Comparison of ENCODE assay signal across 8 cellular contexts in the genomic region with DNA sequence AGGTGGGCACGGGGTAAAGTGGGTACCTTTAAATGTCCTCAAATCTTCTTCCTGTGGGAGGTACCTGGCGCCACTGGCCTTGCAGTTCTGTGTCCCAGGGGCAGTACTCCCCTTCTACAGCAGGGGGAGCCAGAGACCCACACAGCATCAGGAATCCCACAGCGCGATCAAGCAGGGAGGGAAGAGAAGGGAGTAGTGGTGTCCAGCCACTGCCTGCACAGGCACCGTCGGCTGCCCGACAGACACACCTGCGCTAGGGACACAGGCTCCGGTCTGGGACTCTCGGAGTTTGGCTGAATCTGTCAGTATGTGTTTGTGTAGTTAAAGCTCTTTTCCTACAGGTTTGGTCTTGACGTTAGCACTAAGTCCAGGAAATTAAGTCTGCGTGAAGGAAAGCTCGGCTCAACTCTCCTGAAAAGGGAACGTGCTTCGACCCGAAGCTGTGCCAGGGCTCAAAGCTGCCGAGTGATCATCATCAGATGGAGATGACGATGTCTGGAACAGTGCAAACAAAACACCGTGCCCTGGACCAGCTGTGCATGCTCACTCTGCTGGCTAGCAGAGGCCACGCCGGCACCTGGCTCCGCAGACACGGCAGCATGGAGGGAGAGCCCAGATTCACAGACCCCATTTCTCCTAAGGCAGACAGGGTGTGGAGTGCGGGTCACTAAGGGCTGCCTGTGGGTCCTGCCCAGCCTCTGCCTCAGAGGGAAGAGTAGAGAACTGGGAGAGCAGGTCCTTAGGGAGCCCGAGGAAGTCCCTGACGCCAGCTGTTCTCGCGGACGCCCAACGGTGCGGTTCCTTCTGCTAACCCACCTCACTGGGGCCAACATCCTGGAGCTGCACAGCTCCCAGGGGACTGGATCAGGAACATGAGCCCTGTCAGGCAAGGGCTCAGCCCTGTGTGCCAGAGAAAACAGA. TPM values are rescaled to one million over a fixed set of nuclear protein-coding genes. Genes with fewer than 3 reads are reported as not detected.
DNase-seq lines count a peak whose midpoint lies in the region; ATAC-seq and TF ChIP-seq lines count a peak whose summit lies in the region.

No MANE protein-coding gene starts in this region.

- intact Hi-C loops in activated CD4-positive, alpha-beta T cell treated with anti-CD3 and anti-CD28 coated beads for 36 hours (cut with DNase I, micrococcal nuclease), result loop anchor here (1.0 kb wide), 2 partner anchors 194 to 246 kb away; partner anchors contain the start of gene MICAL3 (in 2 of the 2)
- intact Hi-C loops in left colon (cut with DNase I, micrococcal nuclease), result loop anchor here in 1 of 2 donors (2.0 to 10.0 kb wide), 2 partner anchors 64 to 244 kb away; no protein-coding TSS in a partner anchor

- no peak overlapping the region for H3K4me3 ChIP-seq in choroid plexus epithelial cell (ENCODE audit: low read depth, low read length)

- ATAC-seq in HG02610 (IDR thresholded peaks at IDR 0.05; ENCODE audit: unreplicated experiment) (peak; percentile 73), left colon (peak; percentile 71), HG02763 (IDR thresholded peaks at IDR 0.05; ENCODE audit: unreplicated experiment) (no peak)
- peak; percentile 98 for ATAC-seq in activated CD4-positive, alpha-beta T cell treated with anti-CD3 and anti-CD28 coated beads for 36 hours

- H3K27me3 Mint-ChIP-seq in activated CD4-positive, alpha-beta T cell treated with anti-CD3 and anti-CD28 coated beads for 36 hours, result no peaks in the 10 kb centered on the region

- CTCF ChIA-PET in activated CD4-positive, alpha-beta T cell treated with anti-CD3 and anti-CD28 coated beads for 36 hours (lab: Charles Lee), result interaction anchor here (0.6 to 8.0 kb wide), 18 partner anchors 15 to 258 kb away, joined by 3 to 124 read pairs (median 4); partner anchors contain the start of genes MICAL3 and PEX26

- TF ChIP-seq CTCF in choroid plexus epithelial cell (conservative IDR thresholded peaks at IDR 0.05; ENCODE audit: low read depth, low read length), result peak; percentile 100

- POLR2A ChIA-PET in activated CD4-positive, alpha-beta T cell treated with anti-CD3 and anti-CD28 coated beads for 36 hours (lab: Charles Lee), result no interaction called here

- no peaks in the 10 kb centered on the region for H3K9me3 Mint-ChIP-seq in activated CD4-positive, alpha-beta T cell treated with anti-CD3 and anti-CD28 coated beads for 36 hours (ENCODE audit: low read depth)

- DNase-seq in D341Med (ENCODE audit: low spot score) (peak; percentile 90), NCI-H345 (lab: John Stamatoyannopoulos, UW) (peak; percentile 67), choroid plexus epithelial cell (ENCODE audit: low read depth) (peak; percentile 88), left colon (peak; percentile 79 to 88)
- DNase-seq in activated CD4-positive, alpha-beta T cell treated with anti-CD3 and anti-CD28 coated beads for 36 hours, result peak; percentile 88
- DNase-seq in stimulated activated CD4-positive, alpha-beta T cell treated with anti-CD3 and anti-CD28 coated beads, Interleukin-1b, Interleukin-23, amount 100 ng/mL, for 4 hours (ENCODE audit: low read depth in 2 of 2), result peak; percentile 74 to 82

- H3K4me1 Mint-ChIP-seq in activated CD4-positive, alpha-beta T cell treated with anti-CD3 and anti-CD28 coated beads for 36 hours, result peaks cover 7% of the 10 kb centered on the region

- H3K36me3 Mint-ChIP-seq in activated CD4-positive, alpha-beta T cell treated with anti-CD3 and anti-CD28 coated beads for 36 hours (ENCODE audit: low read depth), result peaks cover 3% of the 10 kb centered on the region

- no peak overlapping the region for H3K27ac Mint-ChIP-seq in activated CD4-positive, alpha-beta T cell treated with anti-CD3 and anti-CD28 coated beads for 36 hours

- H3K4me3 Mint-ChIP-seq in activated CD4-positive, alpha-beta T cell treated with anti-CD3 and anti-CD28 coated beads for 36 hours, result no peak overlapping the region

RNA-seq across cellular contexts. Expression of gene BID, which starts 56.0 kb away (rescaled TPM):
- 10 to 100 TPM; 16.8 to 27.1 TPM for total RNA-seq in activated CD4-positive, alpha-beta T cell treated with anti-CD3 and anti-CD28 coated beads for 36 hours
- total RNA-seq in left colon, result 10 to 100 TPM; 26.5 to 33.2 TPM
